Comparison of ENCODE assay signal across 17 cellular contexts in the genomic region with DNA sequence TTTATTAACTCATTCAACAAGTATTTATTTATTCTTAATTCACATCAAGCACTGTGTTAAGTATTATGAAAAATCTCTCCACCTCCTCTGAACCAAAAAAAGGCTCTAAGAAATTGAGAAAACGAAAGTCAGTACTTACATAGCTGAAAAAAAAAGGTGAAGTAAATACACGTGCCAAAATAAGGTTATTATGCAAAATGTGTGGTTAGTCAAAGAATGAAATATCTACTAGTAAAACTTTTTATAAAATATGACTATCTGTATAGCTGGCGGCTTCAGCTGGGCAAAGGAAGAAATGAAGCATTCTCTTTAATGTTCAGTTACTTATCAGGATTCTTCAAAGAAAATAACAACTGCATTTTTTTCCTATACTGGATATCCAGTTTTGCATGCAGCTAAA. TPM values are rescaled to one million over a fixed set of nuclear protein-coding genes. Genes with fewer than 3 reads are reported as not detected.
DNase-seq lines count a peak whose midpoint lies in the region; ATAC-seq and TF ChIP-seq lines count a peak whose summit lies in the region.
"Had no signal": no experiment of that assay in that cellular context is flagged by ENCODE, and none has a peak within 500 bp of the region (broad histone marks: within the 10 kb centered on the region; RNA-seq: fewer than 3 reads in every experiment).

No MANE protein-coding gene starts in this region.

- peaks cover 3% of the 10 kb centered on the region for H3K4me1 Mint-ChIP-seq in osteocyte (ENCODE audit: unreplicated experiment)

- H3K27ac Mint-ChIP-seq in osteocyte (ENCODE audit: unreplicated experiment), result no peak overlapping the region

- no peaks in the 10 kb centered on the region for H3K36me3 ChIP-seq in mesendoderm (ENCODE audit: control insufficient read depth, insufficient read depth, low read length)
- peaks cover 4% of the 10 kb centered on the region for H3K36me3 ChIP-seq in brain microvascular endothelial cell (replicated peaks)

- DNase-seq in osteocyte (ENCODE audit: extremely low spot score, unreplicated experiment) (no peak), mesendoderm (no peak), brain microvascular endothelial cell (no peak), AG08396 (ENCODE audit: low spot score) (no peak)
- DNase-seq: body of pancreas; DMS79; effector memory CD4-positive, alpha-beta T cell; gastrocnemius medialis; left colon; spleen; upper lobe of left lung had no signal

- H3K4me3 Mint-ChIP-seq in osteocyte (ENCODE audit: unreplicated experiment), result no peak overlapping the region

- H4K8ac ChIP-seq in mesendoderm (ENCODE audit: low read depth, low read length), result no peak overlapping the region

- H3K4ac ChIP-seq in mesendoderm (ENCODE audit: low read depth, low read length), result no peak overlapping the region

- no peak overlapping the region for H3K18ac ChIP-seq in mesendoderm (ENCODE audit: low read length)

- H3K36me3 Mint-ChIP-seq in osteocyte (ENCODE audit: unreplicated experiment), result peaks cover 32% of the 10 kb centered on the region

- ATAC-seq in GM18517 (IDR thresholded peaks at IDR 0.05; ENCODE audit: unreplicated experiment) (peak; percentile 73), GM21390 (IDR thresholded peaks at IDR 0.05; ENCODE audit: unreplicated experiment) (peak; percentile 60), HG02970 (IDR thresholded peaks at IDR 0.05; ENCODE audit: low FRiP score, unreplicated experiment) (peak; percentile 47), HG03565 (IDR thresholded peaks at IDR 0.05; ENCODE audit: unreplicated experiment) (peak; percentile 44)
- ATAC-seq: body of pancreas, gastrocnemius medialis, left colon, SK-N-SH treated with all-trans-retinoic acid at 6 μM for 48 hours had no signal

- no peak overlapping the region for H2AK5ac ChIP-seq in mesendoderm (ENCODE audit: low read length)

- H3K27me3 Mint-ChIP-seq in osteocyte (ENCODE audit: unreplicated experiment), result no peaks in the 10 kb centered on the region

- H3K9ac ChIP-seq in mesendoderm (ENCODE audit: low read length), result no peak overlapping the region

- no peaks in the 10 kb centered on the region for H3K79me2 ChIP-seq in mesendoderm (ENCODE audit: control insufficient read depth, insufficient read depth, low read length)

- H2BK15ac ChIP-seq in mesendoderm (replicated peaks; ENCODE audit: low read depth), result no peak overlapping the region

- no peak overlapping the region for H3K27ac ChIP-seq in mesendoderm (ENCODE audit: low read depth, low read length)
- no peak overlapping the region for H3K27ac ChIP-seq in brain microvascular endothelial cell
- H3K27ac ChIP-seq: body of pancreas, gastrocnemius medialis, neutrophil, spleen, upper lobe of left lung had no signal

- TF ChIP-seq CTCF in osteocyte (IDR thresholded peaks at IDR 0.05) (no peak), brain microvascular endothelial cell (IDR thresholded peaks at IDR 0.05; ENCODE audit: low read depth, low read length, missing control alignments) (no peak)

- H3K56ac ChIP-seq in mesendoderm (ENCODE audit: low read length), result no peak overlapping the region

- H4K5ac ChIP-seq in mesendoderm (ENCODE audit: low read length), result no peak overlapping the region

- no peak overlapping the region for H2BK120ac ChIP-seq in mesendoderm (ENCODE audit: low read depth, low read length)

- no peaks in the 10 kb centered on the region for H3K4me1 ChIP-seq in mesendoderm (ENCODE audit: control insufficient read depth, low read depth, low read length)

- no peak overlapping the region for H3K23ac ChIP-seq in mesendoderm (ENCODE audit: low read length)

- H2BK5ac ChIP-seq in mesendoderm (ENCODE audit: low read length), result no peak overlapping the region

- WGBS in mesendoderm (ENCODE audit: extremely low coverage, insufficient coverage, low lambda C conversion rate), result no CpG with 5 or more reads among the region's 3 CpGs

- H3K79me1 ChIP-seq in mesendoderm (ENCODE audit: low read length), result no peaks in the 10 kb centered on the region

- in situ Hi-C loops in brain microvascular endothelial cell (cut with HindIII; ENCODE audit: low pct_ligation_motif_present, low sequenced_read_pairs), result no loop called here

- no peak overlapping the region for H3K4me2 ChIP-seq in mesendoderm (ENCODE audit: low read length)

- peaks cover 9% of the 10 kb centered on the region for H3K9me3 Mint-ChIP-seq in osteocyte (ENCODE audit: unreplicated experiment)

- H3K4me3 ChIP-seq in mesendoderm (ENCODE audit: low read length), result no peak overlapping the region
- H3K4me3 ChIP-seq in brain microvascular endothelial cell (ENCODE audit: low read depth, low read length), result no peak overlapping the region
- H3K4me3 ChIP-seq: body of pancreas, gastrocnemius medialis, spleen, upper lobe of left lung had no signal

- no peaks in the 10 kb centered on the region for H3K27me3 ChIP-seq in mesendoderm (ENCODE audit: insufficient read depth, low read length, poor library complexity)
- no peaks in the 10 kb centered on the region for H3K27me3 ChIP-seq in brain microvascular endothelial cell (replicated peaks)
- H3K27me3 ChIP-seq: body of pancreas, gastrocnemius medialis, neutrophil, spleen, upper lobe of left lung had no signal

RNA-seq across cellular contexts. Expression of a gene that starts 19.1 kb away (rescaled TPM):
- total RNA-seq in osteocyte, result 12.6 and 13.8 TPM in 2 replicates
- polyA plus RNA-seq in mesendoderm (2013, experiment 1 of 2), result 1.00 TPM
- 1.1 TPM for polyA plus RNA-seq in mesendoderm (2013, experiment 2 of 2)

RNA-seq across cellular contexts. Expression of a gene that starts 35.5 kb away (rescaled TPM):
- 8.5 and 8.9 TPM in 2 replicates for total RNA-seq in osteocyte
- polyA plus RNA-seq in mesendoderm (2013, experiment 1 of 2), result 18.4 TPM
- 17.8 TPM for polyA plus RNA-seq in mesendoderm (2013, experiment 2 of 2)
